In the genomic region with DNA sequence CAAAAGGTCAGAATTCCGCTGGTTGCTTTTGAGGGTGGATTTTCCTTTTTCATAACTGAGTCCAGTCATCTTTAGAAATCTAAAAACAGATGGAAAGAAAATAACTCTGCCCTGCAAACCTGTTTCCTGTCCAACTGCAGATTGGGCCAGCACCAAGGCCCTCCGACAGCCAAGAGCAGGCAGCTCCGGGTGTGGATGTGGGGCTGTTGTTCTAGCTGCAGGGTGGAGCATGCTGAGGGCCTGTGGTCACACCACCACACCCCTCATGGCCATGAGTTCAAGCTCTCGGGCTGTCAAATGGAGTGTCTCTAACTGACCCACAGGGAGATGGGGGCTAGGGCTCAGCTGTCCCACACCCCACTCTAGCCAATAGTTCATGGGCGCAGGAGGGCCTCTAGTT, we compare ENCODE assay signal across 15 cellular contexts.
DNase-seq lines count a peak whose midpoint lies in the region; ATAC-seq, FAIRE-seq and TF ChIP-seq lines count a peak whose summit lies in the region.
"Had no signal": no experiment of that assay in that cellular context is flagged by ENCODE, and none has a peak within 500 bp of the region (broad histone marks: within the 10 kb centered on the region; RNA-seq: fewer than 3 reads in every experiment).

No MANE protein-coding gene starts in this region.

- no peak for TF ChIP-seq POLR2A in endothelial cell of umbilical vein (IDR thresholded peaks at IDR 0.05; ENCODE audit: low read depth, low read length)
- no peak for TF ChIP-seq POLR2A in stomach (IDR thresholded peaks at IDR 0.05)

- H4K20me1 ChIP-seq in endothelial cell of umbilical vein (replicated peaks; ENCODE audit: control insufficient read depth, extremely low read depth, insufficient read depth, low read length) = no peaks in the 10 kb centered on the region

- peak overlapping the region; percentile 42 for H2AFZ ChIP-seq in endothelial cell of umbilical vein (ENCODE audit: low read depth, low read length)

- H3K4me2 ChIP-seq in endothelial cell of umbilical vein (ENCODE audit: insufficient read depth, low read length) = no peak overlapping the region

- H3K27ac ChIP-seq in endothelial cell of umbilical vein (ENCODE audit: insufficient read depth, low read depth, low read length) = no peak overlapping the region
- H3K27ac ChIP-seq in left lung = peak overlapping the region in 1 of 2 donors; percentile 67
- peak overlapping the region in 4 of 5 donors; percentile 82 to 90 (median 88) for H3K27ac ChIP-seq in stomach

- H3K4me1 ChIP-seq in endothelial cell of umbilical vein (ENCODE audit: control insufficient read depth, extremely low read depth, insufficient read depth, low read length) = peaks cover 9% of the 10 kb centered on the region
- peaks cover 9 to 18% of the 10 kb centered on the region in 2 donors for H3K4me1 ChIP-seq in left lung
- peaks cover 21 to 31% (median 28%) of the 10 kb centered on the region in 4 donors for H3K4me1 ChIP-seq in stomach

- no peaks in the 10 kb centered on the region for H3K9me3 Mint-ChIP-seq in activated CD4-positive, alpha-beta T cell treated with anti-CD3 and anti-CD28 coated beads, Interleukin-2, amount 10 ng/mL, durations not matched to agents 24 days and 14 days
- H3K9me3 Mint-ChIP-seq: activated naive CD8-positive, alpha-beta T cell treated with anti-CD3 and anti-CD28 coated beads, Interleukin-2, amount 50 U/mL, for 24 hours; stimulated activated naive CD8-positive, alpha-beta T cell treated with anti-CD3 and anti-CD28 coated beads, Interleukin-15, amount 100 ng/mL, for 72 hours; T-cell had no signal

- no peak overlapping the region for H3K27ac Mint-ChIP-seq in activated CD4-positive, alpha-beta T cell treated with anti-CD3 and anti-CD28 coated beads, Interleukin-2, amount 10 ng/mL, durations not matched to agents 24 days and 14 days
- H3K27ac Mint-ChIP-seq: activated naive CD8-positive, alpha-beta T cell treated with anti-CD3 and anti-CD28 coated beads, Interleukin-2, amount 50 U/mL, for 24 hours; stimulated activated naive CD8-positive, alpha-beta T cell treated with anti-CD3 and anti-CD28 coated beads, Interleukin-15, amount 100 ng/mL, for 72 hours; T-cell had no signal

- no peaks in the 10 kb centered on the region for H3K79me2 ChIP-seq in endothelial cell of umbilical vein (ENCODE audit: control insufficient read depth, insufficient read depth, low read length)

- H3K27me3 ChIP-seq in endothelial cell of umbilical vein (ENCODE audit: control insufficient read depth in 2 of 2, insufficient read depth in 2 of 2, low read length in 2 of 2) (no peaks in the 10 kb centered on the region), left lung (no peaks in the 10 kb centered on the region), stomach (no peaks in the 10 kb centered on the region)

- WGBS in stomach, 5 donors = 37 to 57% (median 45%) methylated on average over 4 to 5 of the region's 5 CpGs

- no peak overlapping the region for H3K9ac ChIP-seq in endothelial cell of umbilical vein (replicated peaks; ENCODE audit: extremely low read depth, insufficient read depth, low read length)

- H3K36me3 ChIP-seq in endothelial cell of umbilical vein (ENCODE audit: control insufficient read depth in 2 of 2, extremely low read depth in 1 of 2, insufficient read depth in 2 of 2, low read length in 2 of 2) = no peaks in the 10 kb centered on the region
- H3K36me3 ChIP-seq in left lung = no peaks in the 10 kb centered on the region
- H3K36me3 ChIP-seq in stomach = no peaks in the 10 kb centered on the region

- dilution Hi-C loops in endothelial cell of umbilical vein (cut with MboI; ENCODE audit: extremely low pct_ligation_motif_present, low sequenced_read_pairs) = no loop called here

- no peak for TF ChIP-seq CTCF in endothelial cell of umbilical vein (IDR thresholded peaks at IDR 0.05; ENCODE audit: extremely low read depth in 1 of 2, insufficient read depth in 1 of 2, low read depth in 1 of 2, low read length in 2 of 2)
- no peak for TF ChIP-seq CTCF in left lung (IDR thresholded peaks at IDR 0.05)
- TF ChIP-seq CTCF in stomach (IDR thresholded peaks at IDR 0.05) = no peak

- peak; percentile 57 for ATAC-seq in left lung
- ATAC-seq: activated naive CD8-positive, alpha-beta T cell treated with anti-CD3 and anti-CD28 coated beads, Interleukin-2, amount 50 U/mL, for 24 hours; stimulated activated naive CD8-positive, alpha-beta T cell treated with anti-CD3 and anti-CD28 coated beads, Interleukin-15, amount 100 ng/mL, for 72 hours; T-cell had no signal

- no TSS peak for BruUV-seq in endothelial cell of umbilical vein (replicated peaks; lab: Mats Ljungman, UMichigan)

- H3K9me3 ChIP-seq in endothelial cell of umbilical vein (replicated peaks; ENCODE audit: control insufficient read depth, insufficient read depth, low read length) (no peaks in the 10 kb centered on the region), left lung (no peaks in the 10 kb centered on the region), stomach (no peaks in the 10 kb centered on the region)

- POLR2A ChIA-PET in endothelial cell of umbilical vein (lab: Charles Lee) = no interaction called here

- no peaks in the 10 kb centered on the region for H3K36me3 Mint-ChIP-seq in activated CD4-positive, alpha-beta T cell treated with anti-CD3 and anti-CD28 coated beads, Interleukin-2, amount 10 ng/mL, durations not matched to agents 24 days and 14 days (ENCODE audit: low read depth)
- H3K36me3 Mint-ChIP-seq: T-cell had no signal

- DNase-seq in GM03348 (ENCODE audit: low spot score) (peak; percentile 90), endothelial cell of umbilical vein (ENCODE audit: low read depth, low spot score) (peak; percentile 81), left lung (no peak), stomach (peak; percentile 59), NCI-H226 (no peak), NCI-H69 (lab: John Stamatoyannopoulos, UW) (no peak), SW480 (ENCODE audit: low spot score) (no peak)
- no peak for DNase-seq in activated CD4-positive, alpha-beta T cell treated with anti-CD3 and anti-CD28 coated beads, Interleukin-2, amount 10 ng/mL, durations not matched to agents 24 days and 14 days
- DNase-seq: activated naive CD8-positive, alpha-beta T cell treated with anti-CD3 and anti-CD28 coated beads, Interleukin-2, amount 50 U/mL, for 24 hours; NCI-H2029; stimulated activated CD4-positive, alpha-beta T cell treated with anti-CD3 and anti-CD28 coated beads, Interleukin-2, amount 100 ng/mL, for 24 hours; stimulated activated naive CD8-positive, alpha-beta T cell treated with anti-CD3 and anti-CD28 coated beads, Interleukin-15, amount 100 ng/mL, for 72 hours; T-cell had no signal

- H3K4me3 ChIP-seq in endothelial cell of umbilical vein (replicated peaks in 1 of 3; ENCODE audit: insufficient read depth in 1 of 3, low read depth in 1 of 3, low read length in 3 of 3) (no peak overlapping the region), left lung (no peak overlapping the region), stomach (no peak overlapping the region)

- TF ChIP-seq EP300 in stomach (IDR thresholded peaks at IDR 0.05) = no peak

- H3K4me1 Mint-ChIP-seq in activated CD4-positive, alpha-beta T cell treated with anti-CD3 and anti-CD28 coated beads, Interleukin-2, amount 10 ng/mL, durations not matched to agents 24 days and 14 days = peaks cover under 1% of the 10 kb centered on the region
- H3K4me1 Mint-ChIP-seq: T-cell had no signal

- CTCF ChIA-PET in endothelial cell of umbilical vein (lab: Charles Lee) = interaction anchor here (0.7 to 1.6 kb wide), 3 partner anchors 23 to 29 kb away, joined by 3 to 6 read pairs (median 3); no protein-coding TSS in a partner anchor

- H3K9me1 ChIP-seq in endothelial cell of umbilical vein (replicated peaks; ENCODE audit: control insufficient read depth, extremely low read depth, insufficient read depth, low read length) = no peaks in the 10 kb centered on the region

- peaks cover 2% of the 10 kb centered on the region for H3K27me3 Mint-ChIP-seq in activated CD4-positive, alpha-beta T cell treated with anti-CD3 and anti-CD28 coated beads, Interleukin-2, amount 10 ng/mL, durations not matched to agents 24 days and 14 days
- H3K27me3 Mint-ChIP-seq: activated naive CD8-positive, alpha-beta T cell treated with anti-CD3 and anti-CD28 coated beads, Interleukin-2, amount 50 U/mL, for 24 hours; stimulated activated naive CD8-positive, alpha-beta T cell treated with anti-CD3 and anti-CD28 coated beads, Interleukin-15, amount 100 ng/mL, for 72 hours had no signal

- H3K4me3 Mint-ChIP-seq in activated CD4-positive, alpha-beta T cell treated with anti-CD3 and anti-CD28 coated beads, Interleukin-2, amount 10 ng/mL, durations not matched to agents 24 days and 14 days = no peak overlapping the region
- H3K4me3 Mint-ChIP-seq: activated naive CD8-positive, alpha-beta T cell treated with anti-CD3 and anti-CD28 coated beads, Interleukin-2, amount 50 U/mL, for 24 hours; stimulated activated naive CD8-positive, alpha-beta T cell treated with anti-CD3 and anti-CD28 coated beads, Interleukin-15, amount 100 ng/mL, for 72 hours; T-cell had no signal

- intact Hi-C loops in endothelial cell of umbilical vein (cut with micrococcal nuclease) = loop anchor here (1.0 kb wide), 2 partner anchors 19 to 69 kb away; a partner anchor contains a TSS
- intact Hi-C loops in left lung (cut with DNase I) = no loop called here
- intact Hi-C loops in stomach (cut with DNase I; ENCODE audit: low total_unique reads) = no loop called here
- intact Hi-C loops in activated CD4-positive, alpha-beta T cell treated with anti-CD3 and anti-CD28 coated beads, Interleukin-2, amount 10 ng/mL, durations not matched to agents 24 days and 14 days (cut with micrococcal nuclease) = no loop called here

- peak; percentile 70 for FAIRE-seq in endothelial cell of umbilical vein (lab: Jason Lieb, UNC)
- FAIRE-seq: endometrium, H54 had no signal

TF ChIP-seq in endothelial cell of umbilical vein, 7 proteins besides CTCF, POLR2A, EP300 and RAD21:
- no peak for TF ChIP-seq FOS (IDR thresholded peaks at IDR 0.05; ENCODE audit: borderline replicate concordance, insufficient read depth, low read length)
- TF ChIP-seq, protein P1, sequence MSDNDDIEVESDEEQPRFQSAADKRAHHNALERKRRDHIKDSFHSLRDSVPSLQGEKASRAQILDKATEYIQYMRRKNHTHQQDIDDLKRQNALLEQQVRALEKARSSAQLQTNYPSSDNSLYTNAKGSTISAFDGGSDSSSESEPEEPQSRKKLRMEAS (IDR thresholded peaks at IDR 0.05; ENCODE audit: insufficient read depth, insufficient read length) = no peak

Comparison
In these comparisons a context has a peak if more than half of its experiments do, and no peak if none do; other contexts are left out.
1. DNase-seq: peak in GM03348 (single experiment), endothelial cell of umbilical vein (single experiment) and stomach (single experiment); none in left lung (0 of 2), NCI-H226 (single experiment), NCI-H69 (single experiment), SW480 (single experiment) and activated CD4-positive, alpha-beta T cell treated with anti-CD3 and anti-CD28 coated beads, Interleukin-2, amount 10 ng/mL, durations not matched to agents 24 days and 14 days (single experiment).